21 cellular contexts compared by ENCODE assay signal in genomic region chr1:209655412-209655811, GRCh38. TPM values are rescaled to one million over a fixed set of nuclear protein-coding genes. Genes with fewer than 3 reads are reported as not detected.
DNase-seq lines count a peak whose midpoint lies in the region; ATAC-seq, FAIRE-seq and TF ChIP-seq lines count a peak whose summit lies in the region.
"Had no signal": no experiment of that assay in that cellular context is flagged by ENCODE, and none has a peak within 500 bp of the region (broad histone marks: within the 10 kb centered on the region; RNA-seq: fewer than 3 reads in every experiment).

No MANE protein-coding gene starts in this region.

- TF ChIP-seq RAD21 in K562 (CRISPR knock-in tag; conservative IDR thresholded peaks at IDR 0.05 in 1 of 2, IDR thresholded peaks at IDR 0.05 in 1 of 2), result no peak

- peak overlapping the region in 1 of 2 donors; percentile 80 for H3K4me3 Mint-ChIP-seq in CD14-positive monocyte
- no peak overlapping the region for H3K4me3 Mint-ChIP-seq in activated naive CD8-positive, alpha-beta T cell treated with anti-CD3 and anti-CD28 coated beads, Interleukin-2, amount 50 U/mL, for 24 hours
- H3K4me3 Mint-ChIP-seq: CD4-positive, alpha-beta T cell had no signal

- dilution Hi-C loops in keratinocyte (cut with MboI; ENCODE audit: extremely low pct_ligation_motif_present, low sequenced_read_pairs), result no loop called here

- FAIRE-seq in K562 (lab: Jason Lieb, UNC) (no peak), keratinocyte (lab: Jason Lieb, UNC) (no peak)
- FAIRE-seq: D721Med, GM12891, GM18507 had no signal

- intact Hi-C loops in CD14-positive monocyte (cut with micrococcal nuclease) (no loop called here), K562 (cut with micrococcal nuclease) (no loop called here)

- H3K36me3 ChIP-seq in K562 (ENCODE audit: control insufficient read depth, insufficient read depth, low read length) (no peaks in the 10 kb centered on the region), keratinocyte (ENCODE audit: control insufficient read depth in 2 of 2, extremely low read depth in 1 of 2, insufficient read depth in 2 of 2, low read length in 2 of 2) (peaks cover 9 to 13% of the 10 kb centered on the region in 2 experiments), upper lobe of left lung (no peaks in the 10 kb centered on the region)
- H3K36me3 ChIP-seq: Peyer's patch had no signal

- H3K4me1 ChIP-seq in K562 (replicated peaks in 1 of 2; ENCODE audit: control insufficient read depth in 2 of 2, insufficient read depth in 2 of 2, low read length in 2 of 2) (peaks cover 26 to 32% of the 10 kb centered on the region in 2 experiments), keratinocyte (ENCODE audit: control insufficient read depth, extremely low read depth, insufficient read depth, low read length) (peaks cover 73% of the 10 kb centered on the region), upper lobe of left lung (peaks cover 17 to 54% (median 30%) of the 10 kb centered on the region in 4 donors)

- peaks cover 74% of the 10 kb centered on the region for H3K4me1 Mint-ChIP-seq in CD14-positive monocyte
- H3K4me1 Mint-ChIP-seq in activated naive CD8-positive, alpha-beta T cell treated with anti-CD3 and anti-CD28 coated beads, Interleukin-2, amount 50 U/mL, for 24 hours, result peaks cover 48% of the 10 kb centered on the region

- H3K9me1 ChIP-seq in K562 (ENCODE audit: control insufficient read depth, insufficient read depth, low read length), result no peaks in the 10 kb centered on the region
- no peaks in the 10 kb centered on the region for H3K9me1 ChIP-seq in keratinocyte (ENCODE audit: control insufficient read depth, extremely low read depth, insufficient read depth, low read length)

- DNase-seq in CD14-positive monocyte (ENCODE audit: low spot score), result no peak
- peak; percentile 73 for DNase-seq in NCI-H446 treated with DMSO at 0.1 percent for 48 hours (lab: John Stamatoyannopoulos, UW)
- no peak for DNase-seq in K562 (ENCODE audit: extremely low read depth in 1 of 4, low spot score in 3 of 4)
- DNase-seq in keratinocyte (ENCODE audit: low read depth, low spot score), result no peak
- DNase-seq in upper lobe of left lung, result no peak
- DNase-seq in activated naive CD8-positive, alpha-beta T cell treated with anti-CD3 and anti-CD28 coated beads, Interleukin-2, amount 50 U/mL, for 24 hours, result no peak
- DNase-seq in D341Med (ENCODE audit: low spot score), result no peak
- DNase-seq: CD4-positive, alpha-beta T cell; GF-D8; MV-4-11; NCI-H1417 treated with DMSO at 0.1 percent for 48 hours; NCI-H2029; NCI-H2171 treated with DMSO at 0.1 percent for 48 hours; NCI-H510A had no signal

- H3K4me2 ChIP-seq in K562 (ENCODE audit: insufficient read depth, low read length) (no peak overlapping the region), keratinocyte (ENCODE audit: control insufficient read depth, extremely low read depth, insufficient read depth, low read depth, low read length) (peak overlapping the region; percentile 99)

- H3K9me3 ChIP-seq in K562 (replicated peaks; ENCODE audit: control insufficient read depth, insufficient read depth, low read depth, low read length) (no peaks in the 10 kb centered on the region), keratinocyte (ENCODE audit: control insufficient read depth, low read depth, low read length) (no peaks in the 10 kb centered on the region), upper lobe of left lung (no peaks in the 10 kb centered on the region)
- H3K9me3 ChIP-seq: Peyer's patch had no signal

- H3K27me3 Mint-ChIP-seq in CD14-positive monocyte (ENCODE audit: low read depth in 3 of 3), result peaks cover 43 to 70% (median 48%) of the 10 kb centered on the region in 3 donors
- H3K27me3 Mint-ChIP-seq in activated naive CD8-positive, alpha-beta T cell treated with anti-CD3 and anti-CD28 coated beads, Interleukin-2, amount 50 U/mL, for 24 hours, result peaks cover 13% of the 10 kb centered on the region
- H3K27me3 Mint-ChIP-seq: CD4-positive, alpha-beta T cell had no signal

- H2AFZ ChIP-seq in K562 (ENCODE audit: low read depth, low read length), result no peak overlapping the region
- H2AFZ ChIP-seq in keratinocyte (ENCODE audit: control insufficient read depth, low read length), result no peak overlapping the region
- H2AFZ ChIP-seq: GM23248 had no signal

- peaks cover 0 to 4% (median 0%) of the 10 kb centered on the region in 7 donors for H3K9me3 Mint-ChIP-seq in CD14-positive monocyte
- H3K9me3 Mint-ChIP-seq in activated naive CD8-positive, alpha-beta T cell treated with anti-CD3 and anti-CD28 coated beads, Interleukin-2, amount 50 U/mL, for 24 hours, result no peaks in the 10 kb centered on the region
- H3K9me3 Mint-ChIP-seq: CD4-positive, alpha-beta T cell had no signal

- 27% methylated on average over 4 of the region's 4 CpGs for WGBS in K562 (ENCODE audit: insufficient coverage, low coverage, missing lambda C conversion rate)
- 79 to 88% methylated on average over 4 of the region's 4 CpGs for WGBS in upper lobe of left lung, 2 donors

- H3K4me3 ChIP-seq in K562 (no peak overlapping the region), keratinocyte (ENCODE audit: control insufficient read depth in 2 of 3, extremely low read depth in 1 of 3, insufficient read depth in 2 of 3, low read depth in 1 of 3, low read length in 3 of 3) (no peak overlapping the region), upper lobe of left lung (no peak overlapping the region)
- H3K4me3 ChIP-seq: GM23248, Peyer's patch had no signal

- POLR2A ChIA-PET in K562 (lab: Yijun Ruan, JAX), result no interaction called here

- ATAC-seq in K562 (no peak), upper lobe of left lung (ENCODE audit: low FRiP score in 2 of 2) (no peak), HG02571 (IDR thresholded peaks at IDR 0.05; ENCODE audit: unreplicated experiment) (no peak)
- ATAC-seq in activated naive CD8-positive, alpha-beta T cell treated with anti-CD3 and anti-CD28 coated beads, Interleukin-2, amount 50 U/mL, for 24 hours, result no peak

- peak overlapping the region in 6 of 7 donors; percentile 17 to 98 (median 94) for H3K27ac Mint-ChIP-seq in CD14-positive monocyte
- H3K27ac Mint-ChIP-seq in activated naive CD8-positive, alpha-beta T cell treated with anti-CD3 and anti-CD28 coated beads, Interleukin-2, amount 50 U/mL, for 24 hours, result no peak overlapping the region

- H3K27ac ChIP-seq in K562 (ENCODE audit: extremely low read depth, low read depth, low read length) (no peak overlapping the region), keratinocyte (ENCODE audit: control insufficient read depth, insufficient read depth, low read length) (peak overlapping the region; percentile 100), upper lobe of left lung (no peak overlapping the region)
- H3K27ac ChIP-seq: GM23248 had no signal

- peaks cover 0 to 6% of the 10 kb centered on the region in 2 experiments; a peak in 1 of 5 replicates for H3K27me3 ChIP-seq in K562 (ENCODE audit: control insufficient read depth in 2 of 2, insufficient read depth in 2 of 2, low read length in 2 of 2)
- H3K27me3 ChIP-seq in keratinocyte (ENCODE audit: control insufficient read depth, extremely low read depth, insufficient read depth, low read length), result no peaks in the 10 kb centered on the region
- H3K27me3 ChIP-seq in upper lobe of left lung, result no peaks in the 10 kb centered on the region
- H3K27me3 ChIP-seq: Peyer's patch had no signal

- CTCF ChIA-PET in K562 (lab: Yijun Ruan, JAX; ENCODE audit: low intra/inter-chr PET ratio), result no interaction called here

- TF ChIP-seq POLR2A in K562 (conservative IDR thresholded peaks at IDR 0.05), result no peak
- no peak for TF ChIP-seq POLR2A in upper lobe of left lung (IDR thresholded peaks at IDR 0.05)

- no peak for TF ChIP-seq CTCF in CD14-positive monocyte (IDR thresholded peaks at IDR 0.05)
- TF ChIP-seq CTCF in K562 (IDR thresholded peaks at IDR 0.05 in 2 of 3, conservative IDR thresholded peaks at IDR 0.05 in 1 of 3; ENCODE audit: insufficient read depth in 2 of 3, low read depth in 1 of 3, low read length in 3 of 3), result no peak
- no peak for TF ChIP-seq CTCF in keratinocyte (optimal IDR thresholded peaks at IDR 0.05 in 1 of 3, IDR thresholded peaks at IDR 0.05 in 1 of 3, conservative IDR thresholded peaks at IDR 0.05 in 1 of 3; ENCODE audit: extremely low read depth in 1 of 3, insufficient read depth in 2 of 3, low read length in 3 of 3)
- TF ChIP-seq CTCF in upper lobe of left lung (IDR thresholded peaks at IDR 0.05), result no peak

- in situ Hi-C loops in K562 (cut with MboI), result loop anchor here (10.0 kb wide), 1 partner anchor 1831 kb away; no protein-coding TSS in a partner anchor

- peaks cover 17 to 30% of the 10 kb centered on the region in 2 donors for H3K36me3 Mint-ChIP-seq in CD14-positive monocyte
- no peaks in the 10 kb centered on the region for H3K36me3 Mint-ChIP-seq in activated naive CD8-positive, alpha-beta T cell treated with anti-CD3 and anti-CD28 coated beads, Interleukin-2, amount 50 U/mL, for 24 hours (ENCODE audit: low read depth)

- BruUV-seq in K562 (replicated peaks; lab: Mats Ljungman, UMichigan), result no TSS peak

- H4K20me1 ChIP-seq in K562 (replicated peaks; ENCODE audit: control insufficient read depth, insufficient read depth, low read length) (no peaks in the 10 kb centered on the region), keratinocyte (ENCODE audit: control insufficient read depth, extremely low read depth, insufficient read depth, low read length) (peaks cover 9% of the 10 kb centered on the region)

- TF ChIP-seq EP300 in K562 (IDR thresholded peaks at IDR 0.05; ENCODE audit: low read length), result no peak
- TF ChIP-seq EP300 in upper lobe of left lung (IDR thresholded peaks at IDR 0.05), result no peak

- H3K79me2 ChIP-seq in K562 (ENCODE audit: control insufficient read depth, insufficient read depth, low read length) (no peaks in the 10 kb centered on the region), keratinocyte (ENCODE audit: control insufficient read depth, insufficient read depth, low read length) (peaks cover 34% of the 10 kb centered on the region)

- H3K9ac ChIP-seq in K562 (ENCODE audit: insufficient read depth in 1 of 2, low read depth in 2 of 2, low read length in 2 of 2) (no peak overlapping the region), keratinocyte (ENCODE audit: control insufficient read depth, extremely low read depth, insufficient read depth, low read length) (peak overlapping the region; percentile 99)
- H3K9ac ChIP-seq: GM23248 had no signal

RNA-seq across cellular contexts. Expression of gene LAMB3, which starts 3.2 kb away (rescaled TPM):
- under 1 TPM; 0.30 to 0.67 TPM for polyA plus RNA-seq in CD14-positive monocyte
- total RNA-seq in K562 (2011; cell fraction: chromatin; rRNA removed; ENCODE audit: low replicate concordance), result 1.1 and 1.9 TPM in 2 replicates
- total RNA-seq in K562 (2011; cell fraction: nucleolus; rRNA removed), result 1.8 and 2.0 TPM in 2 replicates
- 1.2 TPM in 2 replicates for total RNA-seq in K562 (2011; cell fraction: nucleoplasm; rRNA removed)
- total RNA-seq in K562 (2014; rRNA removed), result 0.91 and 1.0 TPM in 2 replicates
- 0.61 and 1.3 TPM in 2 replicates for total RNA-seq in K562 (2014; rRNA removed; fragmentation: Illumina TruSeq; extraction: Trizol)
- total RNA-seq in K562 (2015; rRNA removed; fragmentation: Illumina TruSeq; extraction: Trizol), result 0.91 and 0.94 TPM in 2 replicates
- total RNA-seq in K562 (2021), result 1.3 and 1.9 TPM in 2 replicates
- 0.42 and 0.72 TPM in 2 replicates for polyA plus RNA-seq in K562 (2011; rRNA removed)
- 0.86 and 1.2 TPM in 2 replicates for polyA plus RNA-seq in K562 (2011; cell fraction: cytosol; rRNA removed)
- polyA plus RNA-seq in K562 (2011; cell fraction: nucleus; rRNA removed), result 0.73 and 1.2 TPM in 2 replicates
- polyA plus RNA-seq in K562 (2012), result 2.0 and 6.6 TPM in 2 replicates
- polyA plus RNA-seq in K562 (2014; fragmentation: Illumina TruSeq; extraction: Trizol), result 0.67 and 0.97 TPM in 2 replicates
- under 1 TPM; 0.08 to 0.21 TPM for polyA plus RNA-seq in K562 (2014; fragmentation: Nextera tagmentation; extraction: Ambion mirVana)
- polyA plus RNA-seq in K562 (2014; rRNA removed), result 1.0 and 3.1 TPM in 2 replicates
- 0.18 and 0.87 TPM in 2 replicates for polyA minus RNA-seq in K562 (2011; rRNA and poly(A)+ RNA removed)
- 1.0 and 5.0 TPM in 2 replicates for polyA minus RNA-seq in K562 (2011; cell fraction: cytosol; rRNA and poly(A)+ RNA removed)
- polyA minus RNA-seq in K562 (2011; cell fraction: nucleus; rRNA and poly(A)+ RNA removed), result 0.81 and 1.4 TPM in 2 replicates
- 659 to 1,206 TPM (median 953 TPM) in 3 replicates for polyA plus RNA-seq in keratinocyte
- polyA plus RNA-seq in keratinocyte (2011; ENCODE audit: low read depth), result 649 TPM
- 240 and 422 TPM in 2 replicates for polyA plus RNA-seq in keratinocyte (2011; cell fraction: cytosol; rRNA removed)
- 2,965 and 3,376 TPM in 2 replicates for polyA plus RNA-seq in keratinocyte (2011; cell fraction: nucleus; rRNA removed)
- 638 and 1,913 TPM in 2 replicates for polyA plus RNA-seq in keratinocyte (2012; ENCODE audit: low replicate concordance)
- polyA minus RNA-seq in keratinocyte, result 1,171 to 2,790 TPM (median 1,215 TPM) in 3 replicates
- 1,139 TPM for polyA minus RNA-seq in keratinocyte (2011; cell fraction: cytosol; rRNA and poly(A)+ RNA removed)
- polyA minus RNA-seq in keratinocyte (2011; cell fraction: nucleus; rRNA and poly(A)+ RNA removed), result 3,983 and 4,160 TPM in 2 replicates
- total RNA-seq in upper lobe of left lung, result 100 to 1,000 TPM in 2 of 6 donors, 10 to 100 TPM in 4; 26.2 to 146 (median 79.6) TPM

RNA-seq across cellular contexts. Expression of gene G0S2, which starts 19.8 kb away (rescaled TPM):
- polyA plus RNA-seq in CD14-positive monocyte (100 to 1,000 TPM; 176 to 373 TPM), K562 (2011; rRNA removed) (0.18 and 0.30 TPM in 2 replicates), K562 (2014; fragmentation: Illumina TruSeq; extraction: Trizol) (11.7 and 24.0 TPM in 2 replicates), K562 (2014; fragmentation: Nextera tagmentation; extraction: Ambion mirVana) (1 to 10 TPM; 4.9 to 8.9 TPM), K562 (2014; rRNA removed) (65.6 and 70.4 TPM in 2 replicates), keratinocyte (31.1 to 60.5 TPM (median 46.2 TPM) in 3 replicates)
- total RNA-seq in K562 (2011; cell fraction: chromatin; rRNA removed; ENCODE audit: low replicate concordance), result not detected in 2 replicates
- 0.50 and 0.79 TPM in 2 replicates for total RNA-seq in K562 (2011; cell fraction: nucleolus; rRNA removed)
- 0.66 TPM in 1 of 2 replicates, not detected in the other for total RNA-seq in K562 (2011; cell fraction: nucleoplasm; rRNA removed)
- total RNA-seq in K562 (2014; rRNA removed) (60.4 and 79.0 TPM in 2 replicates), K562 (2014; rRNA removed; fragmentation: Illumina TruSeq; extraction: Trizol) (10.6 and 11.4 TPM in 2 replicates), K562 (2015; rRNA removed; fragmentation: Illumina TruSeq; extraction: Trizol) (4.2 and 5.6 TPM in 2 replicates), K562 (2021) (37.4 and 39.5 TPM in 2 replicates), upper lobe of left lung (100 to 1,000 TPM in 1 of 6 donors, 10 to 100 TPM in 5; 14.4 to 108 (median 46.0) TPM)
- polyA plus RNA-seq in K562 (2011; cell fraction: cytosol; rRNA removed), result 0.13 and 0.39 TPM in 2 replicates
- polyA plus RNA-seq in K562 (2011; cell fraction: nucleus; rRNA removed), result 0.18 TPM in 1 of 2 replicates, not detected in the other
- 21.3 and 213 TPM in 2 replicates for polyA plus RNA-seq in K562 (2012)
- not detected in 2 replicates for polyA minus RNA-seq in K562 (2011; rRNA and poly(A)+ RNA removed)
- polyA minus RNA-seq in K562 (2011; cell fraction: cytosol; rRNA and poly(A)+ RNA removed), result not detected in 2 replicates
- polyA minus RNA-seq in K562 (2011; cell fraction: nucleus; rRNA and poly(A)+ RNA removed), result not detected in 2 replicates
- 2.0 TPM for polyA plus RNA-seq in keratinocyte (2011; ENCODE audit: low read depth)
- polyA plus RNA-seq in keratinocyte (2011; cell fraction: cytosol; rRNA removed), result 45.2 and 67.2 TPM in 2 replicates
- polyA plus RNA-seq in keratinocyte (2011; cell fraction: nucleus; rRNA removed), result 31.3 and 33.3 TPM in 2 replicates
- 3.9 and 107 TPM in 2 replicates for polyA plus RNA-seq in keratinocyte (2012; ENCODE audit: low replicate concordance)
- 10.4 to 24.7 TPM (median 10.7 TPM) in 3 replicates for polyA minus RNA-seq in keratinocyte
- polyA minus RNA-seq in keratinocyte (2011; cell fraction: cytosol; rRNA and poly(A)+ RNA removed), result 65.2 TPM
- polyA minus RNA-seq in keratinocyte (2011; cell fraction: nucleus; rRNA and poly(A)+ RNA removed), result 10.7 and 14.3 TPM in 2 replicates

RNA-seq across cellular contexts. Expression of gene HSD11B1, which starts 49.2 kb away (rescaled TPM):
- polyA plus RNA-seq in CD14-positive monocyte (not detected), K562 (2011; rRNA removed) (not detected in 2 replicates), K562 (2014; fragmentation: Illumina TruSeq; extraction: Trizol) (not detected in 2 replicates), K562 (2014; fragmentation: Nextera tagmentation; extraction: Ambion mirVana) (under 1 TPM in 1 of 2 experiments, not detected in 1; 0.04 TPM), K562 (2014; rRNA removed) (not detected in 2 replicates), keratinocyte (2.7 to 7.4 TPM (median 3.4 TPM) in 3 replicates)
- total RNA-seq in K562 (2011; cell fraction: chromatin; rRNA removed; ENCODE audit: low replicate concordance), result not detected in 2 replicates
- not detected in 2 replicates for total RNA-seq in K562 (2011; cell fraction: nucleolus; rRNA removed)
- not detected in 2 replicates for total RNA-seq in K562 (2011; cell fraction: nucleoplasm; rRNA removed)
- total RNA-seq in K562 (2014; rRNA removed) (not detected in 2 replicates), K562 (2014; rRNA removed; fragmentation: Illumina TruSeq; extraction: Trizol) (not detected in 2 replicates), K562 (2015; rRNA removed; fragmentation: Illumina TruSeq; extraction: Trizol) (not detected in 2 replicates), K562 (2021) (0.16 TPM in 1 of 2 replicates, not detected in the other), upper lobe of left lung (10 to 100 TPM in 5 of 6 donors, 1 to 10 TPM in 1; 3.1 to 25.8 (median 17.4) TPM)
- polyA plus RNA-seq in K562 (2011; cell fraction: cytosol; rRNA removed), result not detected in 2 replicates
- not detected in 2 replicates for polyA plus RNA-seq in K562 (2011; cell fraction: nucleus; rRNA removed)
- 0.17 and 2.6 TPM in 2 replicates for polyA plus RNA-seq in K562 (2012)
- polyA minus RNA-seq in K562 (2011; rRNA and poly(A)+ RNA removed), result not detected in 2 replicates
- polyA minus RNA-seq in K562 (2011; cell fraction: cytosol; rRNA and poly(A)+ RNA removed), result not detected in 2 replicates
- not detected in 2 replicates for polyA minus RNA-seq in K562 (2011; cell fraction: nucleus; rRNA and poly(A)+ RNA removed)
- polyA plus RNA-seq in keratinocyte (2011; ENCODE audit: low read depth), result 1.0 TPM
- polyA plus RNA-seq in keratinocyte (2011; cell fraction: cytosol; rRNA removed), result 1.3 and 1.9 TPM in 2 replicates
- 3.9 and 4.0 TPM in 2 replicates for polyA plus RNA-seq in keratinocyte (2011; cell fraction: nucleus; rRNA removed)
- polyA plus RNA-seq in keratinocyte (2012; ENCODE audit: low replicate concordance), result 1.4 and 5.4 TPM in 2 replicates
- 0.22 to 1.7 TPM in 2 of 3 replicates, not detected in the other for polyA minus RNA-seq in keratinocyte
- not detected for polyA minus RNA-seq in keratinocyte (2011; cell fraction: cytosol; rRNA and poly(A)+ RNA removed)
- 0.84 and 3.9 TPM in 2 replicates for polyA minus RNA-seq in keratinocyte (2011; cell fraction: nucleus; rRNA and poly(A)+ RNA removed)
- total RNA-seq: Daoy had no signal

Comparison
In these comparisons a context has a peak if more than half of its experiments do, and no peak if none do; other contexts are left out.
1. RNA of gene LAMB3, which starts 3.2 kb away (polyA plus RNA-seq): 240 to 3,376 TPM in keratinocyte; 0.30 to 0.67 TPM in CD14-positive monocyte and 0.08 to 6.6 TPM in K562; every median in the first group is over 10 times any median in the second.